8 cellular contexts compared by ENCODE assay signal in genomic region chr10:62244785-62245595, GRCh38. TPM values are rescaled to one million over a fixed set of nuclear protein-coding genes. Genes with fewer than 3 reads are reported as not detected.
DNase-seq lines count a peak whose midpoint lies in the region; ATAC-seq, FAIRE-seq and TF ChIP-seq lines count a peak whose summit lies in the region.

No MANE protein-coding gene starts in this region.

- H3K36me3 ChIP-seq in SJCRH30: no peaks in the 10 kb centered on the region
- H3K36me3 ChIP-seq in K562 (ENCODE audit: control insufficient read depth, insufficient read depth, low read length): no peaks in the 10 kb centered on the region

- H3K9ac ChIP-seq in K562 (ENCODE audit: insufficient read depth in 1 of 2, low read depth in 2 of 2, low read length in 2 of 2): no peak overlapping the region

- TF ChIP-seq CTCF in K562 (IDR thresholded peaks at IDR 0.05 in 2 of 3, conservative IDR thresholded peaks at IDR 0.05 in 1 of 3; ENCODE audit: insufficient read depth in 2 of 3, low read depth in 1 of 3, low read length in 3 of 3): peak; percentile 67 to 81 (median 74)

- no peak overlapping the region for H3K4me3 Mint-ChIP-seq in immature natural killer cell

- no peaks in the 10 kb centered on the region for H3K79me2 ChIP-seq in K562 (ENCODE audit: control insufficient read depth, insufficient read depth, low read length)

- no peaks in the 10 kb centered on the region for H3K9me3 Mint-ChIP-seq in immature natural killer cell

- no peak overlapping the region for H3K4me2 ChIP-seq in K562 (ENCODE audit: insufficient read depth, low read length)

- H3K4me1 ChIP-seq in SJCRH30 (peaks cover 10% of the 10 kb centered on the region), K562 (replicated peaks in 1 of 2; ENCODE audit: control insufficient read depth in 2 of 2, insufficient read depth in 2 of 2, low read length in 2 of 2) (no peaks in the 10 kb centered on the region)

- peak; percentile 78 for FAIRE-seq in K562 (lab: Jason Lieb, UNC)

- CTCF ChIA-PET in K562 (lab: Yijun Ruan, JAX; ENCODE audit: low intra/inter-chr PET ratio): interaction anchor here (2.1 kb wide), 1 partner anchor 207 kb away, joined by 10 read pairs; no protein-coding TSS in a partner anchor

- 1% methylated on average over 5 of the region's 5 CpGs for WGBS in K562 (ENCODE audit: insufficient coverage, low coverage, missing lambda C conversion rate)

- H2AFZ ChIP-seq in K562 (ENCODE audit: low read depth, low read length): no peak overlapping the region

- H3K27me3 ChIP-seq in SJCRH30: no peaks in the 10 kb centered on the region
- H3K27me3 ChIP-seq in K562 (ENCODE audit: control insufficient read depth in 2 of 2, insufficient read depth in 2 of 2, low read length in 2 of 2): no peaks in the 10 kb centered on the region

- peak overlapping the region in 1 of 6 donors; percentile 15 for H3K27ac Mint-ChIP-seq in immature natural killer cell

- in situ Hi-C loops in KBM-7 (cut with MboI; ENCODE audit: low pct_unique_long_range_greater_than_20kb, low sequenced_read_pairs) (no loop called here), K562 (cut with MboI) (loop anchor here (10.0 kb wide), 1 partner anchor 200 kb away; no protein-coding TSS in a partner anchor)

- H3K36me3 Mint-ChIP-seq in immature natural killer cell: no peaks in the 10 kb centered on the region

- intact Hi-C loops in K562 (cut with micrococcal nuclease): loop anchor here (1.0 to 10.0 kb wide), 7 partner anchors 48 to 1477 kb away; no protein-coding TSS in a partner anchor

- no peaks in the 10 kb centered on the region for H4K20me1 ChIP-seq in K562 (replicated peaks; ENCODE audit: control insufficient read depth, insufficient read depth, low read length)

- peak; percentile 82 to 90 for TF ChIP-seq RAD21 in K562 (CRISPR knock-in tag; conservative IDR thresholded peaks at IDR 0.05 in 1 of 2, IDR thresholded peaks at IDR 0.05 in 1 of 2)

- POLR2A ChIA-PET in K562 (lab: Yijun Ruan, JAX): interaction anchor here (0.5 to 0.6 kb wide), 2 partner anchors 359 to 510 kb away, joined by 3 read pairs; no protein-coding TSS in a partner anchor

- no peaks in the 10 kb centered on the region for H3K27me3 Mint-ChIP-seq in immature natural killer cell (ENCODE audit: low read depth in 3 of 3)

- H3K9me3 ChIP-seq in SJCRH30 (replicated peaks): no peaks in the 10 kb centered on the region
- H3K9me3 ChIP-seq in K562 (replicated peaks; ENCODE audit: control insufficient read depth, insufficient read depth, low read depth, low read length): no peaks in the 10 kb centered on the region

- no peak overlapping the region for H3K27ac ChIP-seq in SJCRH30
- H3K27ac ChIP-seq in K562 (ENCODE audit: extremely low read depth, low read depth, low read length): no peak overlapping the region

- TF ChIP-seq POLR2A in K562 (conservative IDR thresholded peaks at IDR 0.05): no peak

- H3K9me1 ChIP-seq in K562 (ENCODE audit: control insufficient read depth, insufficient read depth, low read length): no peaks in the 10 kb centered on the region

- H3K4me3 ChIP-seq in SJCRH30 (no peak overlapping the region), K562 (no peak overlapping the region)

- H3K4me1 Mint-ChIP-seq in immature natural killer cell: peaks cover 16 to 17% of the 10 kb centered on the region in 2 donors

- no peak for TF ChIP-seq EP300 in K562 (IDR thresholded peaks at IDR 0.05; ENCODE audit: low read length)

- ATAC-seq in GM21390 (IDR thresholded peaks at IDR 0.05; ENCODE audit: unreplicated experiment) (peak; percentile 62), K562 (peak; percentile 83)

- BruUV-seq in K562 (replicated peaks; lab: Mats Ljungman, UMichigan): no TSS peak

- peak; percentile 24 to 76 (median 29) for DNase-seq in NCI-H1417 (lab: John Stamatoyannopoulos, UW)
- DNase-seq in NCI-H1417 treated with DMSO at 0.1 percent for 48 hours (lab: John Stamatoyannopoulos, UW): no peak
- DNase-seq in KBM-7: peak; percentile 72
- peak; percentile 40 to 75 for DNase-seq in SJCRH30
- DNase-seq in K562 (ENCODE audit: extremely low read depth in 1 of 4, low spot score in 3 of 4): peak; percentile 14 to 67 (median 31)
- peak; percentile 45 to 57 (median 55) for DNase-seq in immature natural killer cell
- peak in 2 of 3 donors; percentile 13 to 18 for DNase-seq in stimulated activated CD4-positive, alpha-beta T cell treated with anti-CD3 and anti-CD28 coated beads, TNF-alpha, amount 100 ng/mL, for 48 hours (ENCODE audit: low read depth in 3 of 3)

TF ChIP-seq in K562, 482 proteins besides CTCF, POLR2A, EP300 and RAD21:
- TF ChIP-seq RB1 (IDR thresholded peaks at IDR 0.05; ENCODE audit: low read depth) (peak; percentile 46; the same call in 1 of the 2 replicates), NFE2L1 (tag; IDR thresholded peaks at IDR 0.05; ENCODE audit: borderline replicate concordance, low read depth) (no peak), SMC3 (conservative IDR thresholded peaks at IDR 0.05; ENCODE audit: insufficient read depth, low read depth, low read length) (peak; percentile 75), SIRT6 (IDR thresholded peaks at IDR 0.05; ENCODE audit: low read depth, low read length) (no peak), GATA2 (CRISPR knock-in tag; IDR thresholded peaks at IDR 0.05) (0 out of 2 replicates have a peak, but pooled peaks have one; percentile 34), KLF16 (IDR thresholded peaks at IDR 0.05) (peak; percentile 12; the same call in 1 of the 2 replicates), DEAF1 (CRISPR knock-in tag; IDR thresholded peaks at IDR 0.05) (peak; percentile 48; the same call in 1 of the 2 replicates), CBX3 (IDR thresholded peaks at IDR 0.05; ENCODE audit: borderline replicate concordance in 1 of 2, low read length in 2 of 2) (no peak), CC2D1A (IDR thresholded peaks at IDR 0.05) (peak; percentile 28; the same call in 1 of the 2 replicates), BCL6 (CRISPR knock-in tag; IDR thresholded peaks at IDR 0.05) (no peak), KLF10 (CRISPR knock-in tag; IDR thresholded peaks at IDR 0.05) (no peak), HES1 (IDR thresholded peaks at IDR 0.05; ENCODE audit: low read depth) (0 out of 2 replicates have a peak, but pooled peaks have one; percentile 25)

RNA-seq across cellular contexts. Expression of gene RTKN2, which starts 23.7 kb away (rescaled TPM):
- 11.7 and 13.3 TPM in 2 replicates for total RNA-seq in SJCRH30 (2014; rRNA removed; shearing (Covaris generic))
- not detected in 2 replicates for total RNA-seq in K562 (2011; cell fraction: chromatin; rRNA removed; ENCODE audit: low replicate concordance)
- total RNA-seq in K562 (2011; cell fraction: nucleolus; rRNA removed): not detected in 2 replicates
- not detected in 2 replicates for total RNA-seq in K562 (2011; cell fraction: nucleoplasm; rRNA removed)
- total RNA-seq in K562 (2014; rRNA removed): not detected in 2 replicates
- 0.10 and 0.11 TPM in 2 replicates for total RNA-seq in K562 (2014; rRNA removed; fragmentation: Illumina TruSeq; extraction: Trizol)
- total RNA-seq in K562 (2015; rRNA removed; fragmentation: Illumina TruSeq; extraction: Trizol): 0.04 and 0.08 TPM in 2 replicates
- total RNA-seq in K562 (2021): 0.09 and 0.18 TPM in 2 replicates
- polyA plus RNA-seq in K562 (2011; rRNA removed): 0.08 and 0.12 TPM in 2 replicates
- 0.01 TPM in 1 of 2 replicates, not detected in the other for polyA plus RNA-seq in K562 (2011; cell fraction: cytosol; rRNA removed)
- polyA plus RNA-seq in K562 (2011; cell fraction: nucleus; rRNA removed): 0.06 and 0.07 TPM in 2 replicates
- polyA plus RNA-seq in K562 (2012): 0.13 and 0.33 TPM in 2 replicates
- polyA plus RNA-seq in K562 (2014; fragmentation: Illumina TruSeq; extraction: Trizol): not detected in 2 replicates
- under 1 TPM; 0.03 TPM for polyA plus RNA-seq in K562 (2014; fragmentation: Nextera tagmentation; extraction: Ambion mirVana)
- 0.05 and 0.35 TPM in 2 replicates for polyA plus RNA-seq in K562 (2014; rRNA removed)
- polyA minus RNA-seq in K562 (2011; rRNA and poly(A)+ RNA removed): 0.18 and 0.21 TPM in 2 replicates
- polyA minus RNA-seq in K562 (2011; cell fraction: cytosol; rRNA and poly(A)+ RNA removed): not detected in 2 replicates
- polyA minus RNA-seq in K562 (2011; cell fraction: nucleus; rRNA and poly(A)+ RNA removed): 0.13 and 0.44 TPM in 2 replicates
- under 1 TPM in 2 of 3 donors, not detected in 1; 0.16 to 0.46 TPM for polyA plus RNA-seq in immature natural killer cell

Comparison
In these comparisons a context has a peak if more than half of its experiments do, and no peak if none do; other contexts are left out.
1. RNA of gene RTKN2, which starts 23.7 kb away (total RNA-seq): 11.7 to 13.3 TPM in SJCRH30; 0.04 to 0.18 TPM in K562; every median in the first group is over 10 times any median in the second.